14 cellular contexts compared by ENCODE assay signal in the genomic region with DNA sequence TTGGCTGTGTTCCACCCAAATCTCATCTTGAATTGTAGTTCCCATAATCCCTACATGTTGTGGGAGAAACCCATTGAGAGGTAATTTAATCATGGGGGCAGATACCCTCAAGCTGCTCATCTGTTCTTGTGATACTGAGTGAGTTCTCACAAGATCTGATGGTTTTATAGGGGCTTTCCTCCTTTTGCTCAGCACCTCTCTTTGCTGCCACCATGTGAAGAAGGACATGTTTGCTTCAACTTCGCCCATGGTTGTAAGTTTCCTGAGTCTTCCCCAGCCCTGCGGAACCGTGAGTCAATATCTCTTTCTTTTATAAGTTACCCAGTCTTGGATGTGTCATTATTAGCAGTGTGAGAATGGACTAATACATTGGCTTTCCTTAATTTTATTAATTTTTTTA.
"Had no signal": no experiment of that assay in that cellular context is flagged by ENCODE, and none has a peak within 500 bp of the region (broad histone marks: within the 10 kb centered on the region; RNA-seq: fewer than 3 reads in every experiment).

No MANE protein-coding gene starts in this region.

- H3K36me3 Mint-ChIP-seq: stimulated activated effector memory CD8-positive, alpha-beta T cell treated with anti-CD3 and anti-CD28 coated beads, Interleukin-12 subunit alpha, Interleukin-12 subunit beta, amount 100 ng/mL, for 72 hours had no signal

- FAIRE-seq: small intestine, urothelium cell line had no signal

- H3K27ac ChIP-seq: adrenal gland, coronary artery, gastroesophageal sphincter, neutrophil, thyroid gland had no signal

- H3K4me3 Mint-ChIP-seq: activated CD8-positive, alpha-beta T cell treated with anti-CD3 and anti-CD28 coated beads for 36 hours; activated naive CD4-positive, alpha-beta T cell treated with anti-CD3 and anti-CD28 coated beads for 36 hours; activated T-helper 1 cell treated with anti-CD3 and anti-CD28 coated beads, Interleukin-12 subunit alpha, Interleukin-12 subunit beta, Interleukin-2, Interleukin-4 antibody, amounts not matched to agents 30 ng/mL and 10 ng/mL and 1 ng/mL, durations not matched to agents 14 hours and 24 hours and 36 hours; stimulated activated effector memory CD8-positive, alpha-beta T cell treated with anti-CD3 and anti-CD28 coated beads, Interleukin-12 subunit alpha, Interleukin-12 subunit beta, amount 100 ng/mL, for 72 hours had no signal

- H3K9me3 ChIP-seq: adrenal gland, gastroesophageal sphincter, neutrophil, thyroid gland had no signal

- H3K4me1 ChIP-seq: adrenal gland, gastroesophageal sphincter, thyroid gland had no signal

- H3K4me1 Mint-ChIP-seq: stimulated activated effector memory CD8-positive, alpha-beta T cell treated with anti-CD3 and anti-CD28 coated beads, Interleukin-12 subunit alpha, Interleukin-12 subunit beta, amount 100 ng/mL, for 72 hours had no signal

- DNase-seq: activated CD8-positive, alpha-beta memory T cell treated with anti-CD3 and anti-CD28 coated beads, Interleukin-2, amount 50 U/mL, for 4 hours; activated CD8-positive, alpha-beta T cell treated with anti-CD3 and anti-CD28 coated beads for 36 hours; activated naive CD4-positive, alpha-beta T cell treated with anti-CD3 and anti-CD28 coated beads for 36 hours; adrenal gland; effector CD4-positive, alpha-beta T cell; posterior cingulate gyrus; small intestine; thyroid gland had no signal

- H3K36me3 ChIP-seq: adrenal gland, gastroesophageal sphincter, neutrophil, thyroid gland had no signal

- H3K27me3 ChIP-seq: adrenal gland, gastroesophageal sphincter, neutrophil, thyroid gland had no signal

- H3K27ac Mint-ChIP-seq: activated CD8-positive, alpha-beta T cell treated with anti-CD3 and anti-CD28 coated beads for 36 hours; activated naive CD4-positive, alpha-beta T cell treated with anti-CD3 and anti-CD28 coated beads for 36 hours; activated T-helper 1 cell treated with anti-CD3 and anti-CD28 coated beads, Interleukin-12 subunit alpha, Interleukin-12 subunit beta, Interleukin-2, Interleukin-4 antibody, amounts not matched to agents 30 ng/mL and 10 ng/mL and 1 ng/mL, durations not matched to agents 14 hours and 24 hours and 36 hours; stimulated activated effector memory CD8-positive, alpha-beta T cell treated with anti-CD3 and anti-CD28 coated beads, Interleukin-12 subunit alpha, Interleukin-12 subunit beta, amount 100 ng/mL, for 72 hours had no signal

- H3K4me3 ChIP-seq: adrenal gland, coronary artery, gastroesophageal sphincter, thyroid gland had no signal

- H3K9me3 Mint-ChIP-seq: activated CD8-positive, alpha-beta T cell treated with anti-CD3 and anti-CD28 coated beads for 36 hours; activated naive CD4-positive, alpha-beta T cell treated with anti-CD3 and anti-CD28 coated beads for 36 hours; activated T-helper 1 cell treated with anti-CD3 and anti-CD28 coated beads, Interleukin-12 subunit alpha, Interleukin-12 subunit beta, Interleukin-2, Interleukin-4 antibody, amounts not matched to agents 30 ng/mL and 10 ng/mL and 1 ng/mL, durations not matched to agents 14 hours and 24 hours and 36 hours; stimulated activated effector memory CD8-positive, alpha-beta T cell treated with anti-CD3 and anti-CD28 coated beads, Interleukin-12 subunit alpha, Interleukin-12 subunit beta, amount 100 ng/mL, for 72 hours had no signal
